Comparison of ENCODE assay signal across 17 cellular contexts in genomic region chr1:21592086-21592865, GRCh38.
DNase-seq lines count a peak whose midpoint lies in the region; ATAC-seq and TF ChIP-seq lines count a peak whose summit lies in the region.
"Had no signal": no experiment of that assay in that cellular context is flagged by ENCODE, and none has a peak within 500 bp of the region (broad histone marks: within the 10 kb centered on the region; RNA-seq: fewer than 3 reads in every experiment).

No MANE protein-coding gene starts in this region.

- peaks cover 18% of the 10 kb centered on the region for H3K4me1 Mint-ChIP-seq in WTC11
- H3K4me1 Mint-ChIP-seq in type B pancreatic cell (ENCODE audit: unreplicated experiment) = peaks cover 13% of the 10 kb centered on the region

- H3K9me3 Mint-ChIP-seq in WTC11 = no peaks in the 10 kb centered on the region
- H3K9me3 Mint-ChIP-seq in type B pancreatic cell = no peaks in the 10 kb centered on the region
- H3K9me3 Mint-ChIP-seq: CD4-positive, alpha-beta T cell had no signal

- H3K4me3 ChIP-seq in transverse colon = no peak overlapping the region
- H3K4me3 ChIP-seq in right cardiac atrium (ENCODE audit: low read length) = no peak overlapping the region
- H3K4me3 ChIP-seq: GM23248 had no signal

- H3K27me3 Mint-ChIP-seq in WTC11 (ENCODE audit: low read depth) = peaks cover 3% of the 10 kb centered on the region; the same call in 1 of the 2 replicates
- H3K27me3 Mint-ChIP-seq in type B pancreatic cell = peaks cover 13% of the 10 kb centered on the region

- H3K27ac Mint-ChIP-seq in WTC11 (peak overlapping the region; percentile 75; the same call in 1 of the 2 replicates), type B pancreatic cell (peak overlapping the region; percentile 40)
- H3K27ac Mint-ChIP-seq: CD4-positive, alpha-beta T cell had no signal

- TF ChIP-seq EP300 in transverse colon (IDR thresholded peaks at IDR 0.05; ENCODE audit: low read depth) = no peak

- H3K4me1 ChIP-seq in transverse colon (peaks cover 0 to 11% (median 0%) of the 10 kb centered on the region in 4 donors), right cardiac atrium (ENCODE audit: control insufficient read depth, insufficient read depth, low read length) (no peaks in the 10 kb centered on the region)
- H3K4me1 ChIP-seq: BE2C had no signal

- 77% methylated on average over 12 of the region's 12 CpGs; no CpG with 5 or more reads in 1 of the 2 donors for WGBS in transverse colon (ENCODE audit: low coverage in 1 of 2), 2 donors
- 83% methylated on average over 12 of the region's 12 CpGs for WGBS in right cardiac atrium

- H3K27ac ChIP-seq in transverse colon = no peak overlapping the region
- no peak overlapping the region for H3K27ac ChIP-seq in right cardiac atrium (ENCODE audit: low read length)
- H3K27ac ChIP-seq: 22Rv1, GM23248, KMS-11 had no signal

- in situ Hi-C loops in transverse colon (cut with MboI; ENCODE audit: low pct_ligation_motif_present in 1 of 4, low pct_unique_long_range_greater_than_20kb in 1 of 4, low sequenced_read_pairs in 3 of 4) = no loop called here

- no peak for TF ChIP-seq CTCF in WTC11 (IDR thresholded peaks at IDR 0.05)
- no peak for TF ChIP-seq CTCF in type B pancreatic cell (conservative IDR thresholded peaks at IDR 0.05)
- TF ChIP-seq CTCF in transverse colon (IDR thresholded peaks at IDR 0.05) = no peak

- no peaks in the 10 kb centered on the region for H3K36me3 ChIP-seq in transverse colon
- H3K36me3 ChIP-seq: BE2C had no signal

- H3K36me3 Mint-ChIP-seq in WTC11 (no peaks in the 10 kb centered on the region), type B pancreatic cell (no peaks in the 10 kb centered on the region)

- DNase-seq in NCI-H2171 treated with DMSO at 0.1 percent for 48 hours (lab: John Stamatoyannopoulos, UW) (peak; percentile 66), NCI-H2171 (lab: John Stamatoyannopoulos, UW) (no peak), WTC11 (ENCODE audit: low spot score) (no peak), cerebellum (ENCODE audit: low spot score) (peak; percentile 88), type B pancreatic cell (ENCODE audit: extremely low spot score, unreplicated experiment) (no peak), transverse colon (no peak), right cardiac atrium (no peak)
- DNase-seq: BE2C; CD4-positive, alpha-beta T cell; DMS79; GM23248; NCI-H1105; NCI-H2029; NCI-H82 had no signal

- no peak for TF ChIP-seq POLR2A in transverse colon (IDR thresholded peaks at IDR 0.05)

- no peak overlapping the region for H3K4me3 Mint-ChIP-seq in WTC11
- no peak overlapping the region for H3K4me3 Mint-ChIP-seq in type B pancreatic cell
- H3K4me3 Mint-ChIP-seq: CD4-positive, alpha-beta T cell had no signal

- H3K27me3 ChIP-seq in transverse colon (peaks cover 22% of the 10 kb centered on the region), right cardiac atrium (ENCODE audit: control insufficient read depth, insufficient read depth) (no peaks in the 10 kb centered on the region)
- H3K27me3 ChIP-seq: BE2C had no signal

- POLR2A ChIA-PET in WTC11 (lab: Charles Lee) = no interaction called here

- H3K9me3 ChIP-seq in transverse colon = no peaks in the 10 kb centered on the region
- no peaks in the 10 kb centered on the region for H3K9me3 ChIP-seq in right cardiac atrium (ENCODE audit: control insufficient read depth, low read length)
- H3K9me3 ChIP-seq: BE2C had no signal

- ATAC-seq in WTC11 (no peak), GM21526 (IDR thresholded peaks at IDR 0.05; ENCODE audit: low FRiP score, unreplicated experiment) (no peak), right cardiac atrium (no peak)

- CTCF ChIA-PET in WTC11 (lab: Charles Lee) = interaction anchor here (0.6 to 2.3 kb wide), 5 partner anchors 18 to 1236 kb away, joined by 3 to 9 read pairs (median 4); no protein-coding TSS in a partner anchor

- intact Hi-C loops in transverse colon (cut with DNase I; ENCODE audit: low total_unique reads) (no loop called here), right cardiac atrium (cut with DNase I) (loop anchor here in 1 of 4 donors (10.0 kb wide), 1 partner anchor 217 kb away; no protein-coding TSS in a partner anchor)

TF ChIP-seq in WTC11, 78 proteins besides CTCF, POLR2A, EP300 and RAD21 (continues in another document):
- TF ChIP-seq HMGXB4 (CRISPR knock-in tag; IDR thresholded peaks at IDR 0.05) (no peak), ZNF317 (CRISPR knock-in tag; IDR thresholded peaks at IDR 0.05; ENCODE audit: borderline replicate concordance, low read depth) (no peak), EMX1 (CRISPR knock-in tag; IDR thresholded peaks at IDR 0.05) (no peak), ETV6 (CRISPR knock-in tag; IDR thresholded peaks at IDR 0.05) (no peak), ZNF121 (CRISPR knock-in tag; IDR thresholded peaks at IDR 0.05) (no peak), RORB (CRISPR knock-in tag; IDR thresholded peaks at IDR 0.05) (no peak), NR1H2 (CRISPR knock-in tag; IDR thresholded peaks at IDR 0.05) (no peak), AR (CRISPR knock-in tag; IDR thresholded peaks at IDR 0.05) (no peak), CDX4 (CRISPR knock-in tag; IDR thresholded peaks at IDR 0.05; ENCODE audit: borderline replicate concordance) (no peak), FOXK1 (CRISPR knock-in tag; IDR thresholded peaks at IDR 0.05) (no peak), USF1 (CRISPR knock-in tag; IDR thresholded peaks at IDR 0.05) (no peak)

Comparison
In these comparisons a context has a peak if more than half of its experiments do, and no peak if none do; other contexts are left out.
1. DNase-seq: peak in NCI-H2171 treated with DMSO at 0.1 percent for 48 hours (single experiment) and cerebellum (single experiment); none in NCI-H2171 (single experiment), WTC11 (single experiment), type B pancreatic cell (single experiment), transverse colon (single experiment) and right cardiac atrium (0 of 3).